Comparison of ENCODE assay signal across 11 cellular contexts in genomic region chr17:57899391-57899790, GRCh38. TPM values are rescaled to one million over a fixed set of nuclear protein-coding genes. Genes with fewer than 3 reads are reported as not detected.
DNase-seq lines count a peak whose midpoint lies in the region; ATAC-seq and TF ChIP-seq lines count a peak whose summit lies in the region.
"Had no signal": no experiment of that assay in that cellular context is flagged by ENCODE, and none has a peak within 500 bp of the region (broad histone marks: within the 10 kb centered on the region; RNA-seq: fewer than 3 reads in every experiment).

No MANE protein-coding gene starts in this region.

- H3K9me3 ChIP-seq in BLaER1 (no peaks in the 10 kb centered on the region), NT2/D1 (ENCODE audit: insufficient read depth, low read length) (no peaks in the 10 kb centered on the region), osteoblast (ENCODE audit: low read depth, low read length) (no peaks in the 10 kb centered on the region)

- no peaks in the 10 kb centered on the region for H3K27me3 ChIP-seq in BLaER1
- H3K27me3 ChIP-seq in NT2/D1 (ENCODE audit: insufficient read depth, insufficient read length), result no peaks in the 10 kb centered on the region
- no peaks in the 10 kb centered on the region for H3K27me3 ChIP-seq in osteoblast (ENCODE audit: insufficient read depth, low read length)

- H3K4me1 ChIP-seq in BLaER1 (peaks cover 86% of the 10 kb centered on the region), NT2/D1 (ENCODE audit: insufficient read depth, insufficient read length) (peaks cover 29% of the 10 kb centered on the region), osteoblast (ENCODE audit: insufficient read depth, low read length) (peaks cover 30% of the 10 kb centered on the region)

- peak overlapping the region; percentile 56 for H2AFZ ChIP-seq in osteoblast (ENCODE audit: low read length)

- no peak overlapping the region for H3K4me3 ChIP-seq in BLaER1
- no peak overlapping the region for H3K4me3 ChIP-seq in NT2/D1 (ENCODE audit: insufficient read length, low read depth)
- no peak overlapping the region for H3K4me3 ChIP-seq in osteoblast (ENCODE audit: insufficient read depth, low read length)

- ATAC-seq in esophagus mucosa, result peak; percentile 62
- ATAC-seq in activated CD4-positive, CD25-positive, alpha-beta regulatory T cell treated with anti-CD3 and anti-CD28 coated beads, Interleukin-2, amount 50 U/mL, for 24 hours, result no peak

- H3K9ac ChIP-seq in BLaER1 (peak overlapping the region; percentile 44; the same call in 1 of the 2 replicates), NT2/D1 (ENCODE audit: insufficient read length, low read depth) (peak overlapping the region; percentile 76)

- H3K36me3 ChIP-seq in BLaER1 (no peaks in the 10 kb centered on the region), NT2/D1 (ENCODE audit: insufficient read depth, insufficient read length, low read length) (peaks cover 8% of the 10 kb centered on the region), osteoblast (ENCODE audit: insufficient read depth, low read length) (no peaks in the 10 kb centered on the region)

- no peak for TF ChIP-seq CTCF in osteoblast (IDR thresholded peaks at IDR 0.05; ENCODE audit: extremely low read depth, low read depth, low read length)
- no peak for TF ChIP-seq CTCF in GM20000 (IDR thresholded peaks at IDR 0.05; ENCODE audit: extremely low read depth, missing control alignments)

- H3K27ac ChIP-seq in BLaER1 (peak overlapping the region; percentile 71), osteoblast (ENCODE audit: low read depth, low read length) (peak overlapping the region; percentile 46)

- DNase-seq in NT2/D1 (ENCODE audit: low read depth, low spot score), result no peak
- DNase-seq in osteoblast (ENCODE audit: insufficient read length, low spot score, missing footprints), result no peak
- no peak for DNase-seq in NCI-H748 treated with DMSO at 0.1 percent for 48 hours (lab: John Stamatoyannopoulos, UW)
- no peak for DNase-seq in GM20000 (ENCODE audit: low spot score)
- DNase-seq in erythroblast (lab: John Stamatoyannopoulos, UW), result no peak
- DNase-seq: activated CD4-positive, alpha-beta T cell treated with anti-CD3 and anti-CD28 coated beads, Interleukin-2, amount 50 U/mL, for 4 hours; DND-41; NCI-H526 treated with DMSO at 0.1 percent for 48 hours had no signal

- TF ChIP-seq POLR2A in erythroblast (IDR thresholded peaks at IDR 0.05; ENCODE audit: low read length), result no peak

- H3K4me2 ChIP-seq in BLaER1, result peak overlapping the region; percentile 68
- H3K4me2 ChIP-seq in osteoblast (ENCODE audit: insufficient read depth, low read length), result no peak overlapping the region

- H4K20me1 ChIP-seq in BLaER1 (no peaks in the 10 kb centered on the region), osteoblast (ENCODE audit: insufficient read depth, low read length) (no peaks in the 10 kb centered on the region)

- H3K79me2 ChIP-seq in osteoblast (ENCODE audit: insufficient read depth, low read length), result peaks cover 75% of the 10 kb centered on the region

RNA-seq across cellular contexts. Expression of gene MRPS23, which starts 49.5 kb away (rescaled TPM):
- total RNA-seq in esophagus mucosa (29.4 TPM), osteoblast (17.1 and 19.9 TPM in 2 replicates)

RNA-seq across cellular contexts. Expression of gene CUEDC1, which starts 55.8 kb away (rescaled TPM):
- 23.8 TPM for total RNA-seq in esophagus mucosa
- total RNA-seq in osteoblast, result 21.0 and 22.4 TPM in 2 replicates
